Comparison of ENCODE assay signal across 1 cellular context in the genomic region with DNA sequence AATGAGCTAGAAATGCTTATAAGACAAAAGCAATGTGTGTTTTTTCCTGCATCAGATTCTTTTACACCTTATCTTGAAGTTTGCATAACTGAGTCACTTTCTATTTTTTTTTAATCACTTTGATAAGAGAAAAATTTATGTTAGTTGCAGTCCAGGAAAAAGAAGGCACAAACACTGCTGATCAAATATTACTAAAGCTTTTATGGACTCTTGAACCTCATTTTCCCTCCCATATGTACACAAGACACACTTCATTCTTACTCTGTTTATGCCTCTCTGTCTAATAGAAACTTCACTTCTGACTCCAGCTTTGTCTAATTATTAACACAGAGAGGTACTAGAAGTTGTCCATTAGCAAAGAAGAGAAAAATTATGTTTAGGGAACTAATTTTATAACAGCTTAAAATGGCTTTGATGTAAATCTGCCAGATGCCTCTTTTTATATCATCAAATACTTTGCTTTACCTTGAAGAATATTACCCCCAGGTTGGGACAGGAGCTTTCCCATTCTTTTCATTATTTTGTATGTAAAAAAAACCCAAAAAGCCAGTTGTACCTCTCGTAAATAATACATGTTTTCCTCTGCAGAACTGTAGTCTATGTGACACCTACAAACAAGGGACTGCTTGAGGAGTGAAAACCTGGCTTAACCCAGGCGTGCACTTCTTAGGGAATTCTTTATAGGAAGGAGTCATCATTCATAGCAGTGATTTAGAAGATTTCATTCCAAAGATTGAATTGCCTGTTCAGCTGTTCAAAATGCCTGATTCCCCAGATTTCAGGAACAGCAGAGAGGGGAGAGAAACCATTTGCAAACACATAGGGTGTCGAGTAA.
A peak's percentile ranks its signal among the peaks of the same experiment; 100 is the strongest.
TF ChIP-seq lines count a peak whose summit lies in the region.

No MANE protein-coding gene starts in this region.

TF ChIP-seq in HepG2, 621 proteins besides CTCF, POLR2A, EP300 and RAD21 (continued from another document and continues in another):
- TF ChIP-seq, protein P1, sequence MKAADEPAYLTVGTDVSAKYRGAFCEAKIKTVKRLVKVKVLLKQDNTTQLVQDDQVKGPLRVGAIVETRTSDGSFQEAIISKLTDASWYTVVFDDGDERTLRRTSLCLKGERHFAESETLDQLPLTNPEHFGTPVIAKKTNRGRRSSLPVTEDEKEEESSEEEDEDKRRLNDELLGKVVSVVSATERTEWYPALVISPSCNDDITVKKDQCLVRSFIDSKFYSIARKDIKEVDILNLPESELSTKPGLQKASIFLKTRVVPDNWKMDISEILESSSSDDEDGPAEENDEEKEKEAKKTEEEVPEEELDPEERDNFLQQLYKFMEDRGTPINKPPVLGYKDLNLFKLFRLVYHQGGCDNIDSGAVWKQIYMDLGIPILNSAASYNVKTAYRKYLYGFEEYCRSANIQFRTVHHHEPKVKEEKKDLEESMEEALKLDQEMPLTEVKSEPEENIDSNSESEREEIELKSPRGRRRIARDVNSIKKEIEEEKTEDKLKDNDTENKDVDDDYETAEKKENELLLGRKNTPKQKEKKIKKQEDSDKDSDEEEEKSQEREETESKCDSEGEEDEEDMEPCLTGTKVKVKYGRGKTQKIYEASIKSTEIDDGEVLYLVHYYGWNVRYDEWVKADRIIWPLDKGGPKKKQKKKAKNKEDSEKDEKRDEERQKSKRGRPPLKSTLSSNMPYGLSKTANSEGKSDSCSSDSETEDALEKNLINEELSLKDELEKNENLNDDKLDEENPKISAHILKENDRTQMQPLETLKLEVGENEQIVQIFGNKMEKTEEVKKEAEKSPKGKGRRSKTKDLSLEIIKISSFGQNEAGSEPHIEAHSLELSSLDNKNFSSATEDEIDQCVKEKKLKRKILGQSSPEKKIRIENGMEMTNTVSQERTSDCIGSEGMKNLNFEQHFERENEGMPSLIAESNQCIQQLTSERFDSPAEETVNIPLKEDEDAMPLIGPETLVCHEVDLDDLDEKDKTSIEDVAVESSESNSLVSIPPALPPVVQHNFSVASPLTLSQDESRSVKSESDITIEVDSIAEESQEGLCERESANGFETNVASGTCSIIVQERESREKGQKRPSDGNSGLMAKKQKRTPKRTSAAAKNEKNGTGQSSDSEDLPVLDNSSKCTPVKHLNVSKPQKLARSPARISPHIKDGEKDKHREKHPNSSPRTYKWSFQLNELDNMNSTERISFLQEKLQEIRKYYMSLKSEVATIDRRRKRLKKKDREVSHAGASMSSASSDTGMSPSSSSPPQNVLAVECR (CRISPR knock-in tag; IDR thresholded peaks at IDR 0.05; ENCODE audit: borderline replicate concordance) = no peak
- TF ChIP-seq MIXL1 (CRISPR knock-in tag; IDR thresholded peaks at IDR 0.05) (peak; percentile 88), ZBTB7A (CRISPR knock-in tag; IDR thresholded peaks at IDR 0.05) (no peak), NCOA5 (CRISPR knock-in tag; IDR thresholded peaks at IDR 0.05) (no peak), DPF2 (CRISPR knock-in tag; IDR thresholded peaks at IDR 0.05; ENCODE audit: borderline replicate concordance, low read depth) (peak; percentile 72), NR2F2 (IDR thresholded peaks at IDR 0.05; ENCODE audit: borderline replicate concordance, low read depth) (peak; percentile 41; the same call in 1 of the 2 replicates), NCOR1 (IDR thresholded peaks at IDR 0.05; ENCODE audit: borderline replicate concordance, low read length) (peak; percentile 93), HNF4A (CRISPR knock-in tag; IDR thresholded peaks at IDR 0.05) (peak; percentile 97), SOX5 (CRISPR knock-in tag; IDR thresholded peaks at IDR 0.05; ENCODE audit: borderline replicate concordance) (peak; percentile 89), ZNF343 (CRISPR knock-in tag; IDR thresholded peaks at IDR 0.05) (no peak), ZBTB7B (CRISPR knock-in tag; IDR thresholded peaks at IDR 0.05) (0 out of 2 replicates have a peak, but pooled peaks have one; percentile 9), SAP130 (CRISPR knock-in tag; IDR thresholded peaks at IDR 0.05; ENCODE audit: low read depth) (peak; percentile 61), ZC3H4 (CRISPR knock-in tag; IDR thresholded peaks at IDR 0.05; ENCODE audit: borderline replicate concordance) (no peak), ZNF816 (CRISPR knock-in tag; IDR thresholded peaks at IDR 0.05; ENCODE audit: borderline replicate concordance) (no peak), ZNF350 (CRISPR knock-in tag; IDR thresholded peaks at IDR 0.05; ENCODE audit: borderline replicate concordance, low read depth) (no peak), HNRNPUL1 (IDR thresholded peaks at IDR 0.05; ENCODE audit: low read depth, low read length) (peak; percentile 97), ASH2L (IDR thresholded peaks at IDR 0.05; ENCODE audit: insufficient read length, low read depth, low read length) (peak; percentile 55), FOXK1 (CRISPR knock-in tag; IDR thresholded peaks at IDR 0.05; ENCODE audit: borderline replicate concordance, low read depth) (peak; percentile 90), ATF1 (CRISPR knock-in tag; IDR thresholded peaks at IDR 0.05) (peak; percentile 44; the same call in 1 of the 2 replicates), FOXK2 (IDR thresholded peaks at IDR 0.05) (peak; percentile 73), TCF7 (IDR thresholded peaks at IDR 0.05; ENCODE audit: low read depth) (peak; percentile 66)
- TF ChIP-seq, protein P2, sequence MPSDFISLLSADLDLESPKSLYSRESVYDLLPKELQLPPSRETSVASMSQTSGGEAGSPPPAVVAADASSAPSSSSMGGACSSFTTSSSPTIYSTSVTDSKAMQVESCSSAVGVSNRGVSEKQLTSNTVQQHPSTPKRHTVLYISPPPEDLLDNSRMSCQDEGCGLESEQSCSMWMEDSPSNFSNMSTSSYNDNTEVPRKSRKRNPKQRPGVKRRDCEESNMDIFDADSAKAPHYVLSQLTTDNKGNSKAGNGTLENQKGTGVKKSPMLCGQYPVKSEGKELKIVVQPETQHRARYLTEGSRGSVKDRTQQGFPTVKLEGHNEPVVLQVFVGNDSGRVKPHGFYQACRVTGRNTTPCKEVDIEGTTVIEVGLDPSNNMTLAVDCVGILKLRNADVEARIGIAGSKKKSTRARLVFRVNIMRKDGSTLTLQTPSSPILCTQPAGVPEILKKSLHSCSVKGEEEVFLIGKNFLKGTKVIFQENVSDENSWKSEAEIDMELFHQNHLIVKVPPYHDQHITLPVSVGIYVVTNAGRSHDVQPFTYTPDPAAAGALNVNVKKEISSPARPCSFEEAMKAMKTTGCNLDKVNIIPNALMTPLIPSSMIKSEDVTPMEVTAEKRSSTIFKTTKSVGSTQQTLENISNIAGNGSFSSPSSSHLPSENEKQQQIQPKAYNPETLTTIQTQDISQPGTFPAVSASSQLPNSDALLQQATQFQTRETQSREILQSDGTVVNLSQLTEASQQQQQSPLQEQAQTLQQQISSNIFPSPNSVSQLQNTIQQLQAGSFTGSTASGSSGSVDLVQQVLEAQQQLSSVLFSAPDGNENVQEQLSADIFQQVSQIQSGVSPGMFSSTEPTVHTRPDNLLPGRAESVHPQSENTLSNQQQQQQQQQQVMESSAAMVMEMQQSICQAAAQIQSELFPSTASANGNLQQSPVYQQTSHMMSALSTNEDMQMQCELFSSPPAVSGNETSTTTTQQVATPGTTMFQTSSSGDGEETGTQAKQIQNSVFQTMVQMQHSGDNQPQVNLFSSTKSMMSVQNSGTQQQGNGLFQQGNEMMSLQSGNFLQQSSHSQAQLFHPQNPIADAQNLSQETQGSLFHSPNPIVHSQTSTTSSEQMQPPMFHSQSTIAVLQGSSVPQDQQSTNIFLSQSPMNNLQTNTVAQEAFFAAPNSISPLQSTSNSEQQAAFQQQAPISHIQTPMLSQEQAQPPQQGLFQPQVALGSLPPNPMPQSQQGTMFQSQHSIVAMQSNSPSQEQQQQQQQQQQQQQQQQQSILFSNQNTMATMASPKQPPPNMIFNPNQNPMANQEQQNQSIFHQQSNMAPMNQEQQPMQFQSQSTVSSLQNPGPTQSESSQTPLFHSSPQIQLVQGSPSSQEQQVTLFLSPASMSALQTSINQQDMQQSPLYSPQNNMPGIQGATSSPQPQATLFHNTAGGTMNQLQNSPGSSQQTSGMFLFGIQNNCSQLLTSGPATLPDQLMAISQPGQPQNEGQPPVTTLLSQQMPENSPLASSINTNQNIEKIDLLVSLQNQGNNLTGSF (CRISPR knock-in tag; IDR thresholded peaks at IDR 0.05) = no peak
- TF ChIP-seq, protein P3, sequence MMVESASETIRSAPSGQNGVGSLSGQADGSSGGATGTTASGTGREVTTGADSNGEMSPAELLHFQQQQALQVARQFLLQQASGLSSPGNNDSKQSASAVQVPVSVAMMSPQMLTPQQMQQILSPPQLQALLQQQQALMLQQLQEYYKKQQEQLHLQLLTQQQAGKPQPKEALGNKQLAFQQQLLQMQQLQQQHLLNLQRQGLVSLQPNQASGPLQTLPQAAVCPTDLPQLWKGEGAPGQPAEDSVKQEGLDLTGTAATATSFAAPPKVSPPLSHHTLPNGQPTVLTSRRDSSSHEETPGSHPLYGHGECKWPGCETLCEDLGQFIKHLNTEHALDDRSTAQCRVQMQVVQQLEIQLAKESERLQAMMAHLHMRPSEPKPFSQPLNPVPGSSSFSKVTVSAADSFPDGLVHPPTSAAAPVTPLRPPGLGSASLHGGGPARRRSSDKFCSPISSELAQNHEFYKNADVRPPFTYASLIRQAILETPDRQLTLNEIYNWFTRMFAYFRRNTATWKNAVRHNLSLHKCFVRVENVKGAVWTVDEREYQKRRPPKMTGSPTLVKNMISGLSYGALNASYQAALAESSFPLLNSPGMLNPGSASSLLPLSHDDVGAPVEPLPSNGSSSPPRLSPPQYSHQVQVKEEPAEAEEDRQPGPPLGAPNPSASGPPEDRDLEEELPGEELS (CRISPR knock-in tag; IDR thresholded peaks at IDR 0.05) = peak; percentile 94
- TF ChIP-seq, protein P4, sequence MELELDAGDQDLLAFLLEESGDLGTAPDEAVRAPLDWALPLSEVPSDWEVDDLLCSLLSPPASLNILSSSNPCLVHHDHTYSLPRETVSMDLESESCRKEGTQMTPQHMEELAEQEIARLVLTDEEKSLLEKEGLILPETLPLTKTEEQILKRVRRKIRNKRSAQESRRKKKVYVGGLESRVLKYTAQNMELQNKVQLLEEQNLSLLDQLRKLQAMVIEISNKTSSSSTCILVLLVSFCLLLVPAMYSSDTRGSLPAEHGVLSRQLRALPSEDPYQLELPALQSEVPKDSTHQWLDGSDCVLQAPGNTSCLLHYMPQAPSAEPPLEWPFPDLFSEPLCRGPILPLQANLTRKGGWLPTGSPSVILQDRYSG (CRISPR knock-in tag; IDR thresholded peaks at IDR 0.05) = no peak
- TF ChIP-seq, protein P5, sequence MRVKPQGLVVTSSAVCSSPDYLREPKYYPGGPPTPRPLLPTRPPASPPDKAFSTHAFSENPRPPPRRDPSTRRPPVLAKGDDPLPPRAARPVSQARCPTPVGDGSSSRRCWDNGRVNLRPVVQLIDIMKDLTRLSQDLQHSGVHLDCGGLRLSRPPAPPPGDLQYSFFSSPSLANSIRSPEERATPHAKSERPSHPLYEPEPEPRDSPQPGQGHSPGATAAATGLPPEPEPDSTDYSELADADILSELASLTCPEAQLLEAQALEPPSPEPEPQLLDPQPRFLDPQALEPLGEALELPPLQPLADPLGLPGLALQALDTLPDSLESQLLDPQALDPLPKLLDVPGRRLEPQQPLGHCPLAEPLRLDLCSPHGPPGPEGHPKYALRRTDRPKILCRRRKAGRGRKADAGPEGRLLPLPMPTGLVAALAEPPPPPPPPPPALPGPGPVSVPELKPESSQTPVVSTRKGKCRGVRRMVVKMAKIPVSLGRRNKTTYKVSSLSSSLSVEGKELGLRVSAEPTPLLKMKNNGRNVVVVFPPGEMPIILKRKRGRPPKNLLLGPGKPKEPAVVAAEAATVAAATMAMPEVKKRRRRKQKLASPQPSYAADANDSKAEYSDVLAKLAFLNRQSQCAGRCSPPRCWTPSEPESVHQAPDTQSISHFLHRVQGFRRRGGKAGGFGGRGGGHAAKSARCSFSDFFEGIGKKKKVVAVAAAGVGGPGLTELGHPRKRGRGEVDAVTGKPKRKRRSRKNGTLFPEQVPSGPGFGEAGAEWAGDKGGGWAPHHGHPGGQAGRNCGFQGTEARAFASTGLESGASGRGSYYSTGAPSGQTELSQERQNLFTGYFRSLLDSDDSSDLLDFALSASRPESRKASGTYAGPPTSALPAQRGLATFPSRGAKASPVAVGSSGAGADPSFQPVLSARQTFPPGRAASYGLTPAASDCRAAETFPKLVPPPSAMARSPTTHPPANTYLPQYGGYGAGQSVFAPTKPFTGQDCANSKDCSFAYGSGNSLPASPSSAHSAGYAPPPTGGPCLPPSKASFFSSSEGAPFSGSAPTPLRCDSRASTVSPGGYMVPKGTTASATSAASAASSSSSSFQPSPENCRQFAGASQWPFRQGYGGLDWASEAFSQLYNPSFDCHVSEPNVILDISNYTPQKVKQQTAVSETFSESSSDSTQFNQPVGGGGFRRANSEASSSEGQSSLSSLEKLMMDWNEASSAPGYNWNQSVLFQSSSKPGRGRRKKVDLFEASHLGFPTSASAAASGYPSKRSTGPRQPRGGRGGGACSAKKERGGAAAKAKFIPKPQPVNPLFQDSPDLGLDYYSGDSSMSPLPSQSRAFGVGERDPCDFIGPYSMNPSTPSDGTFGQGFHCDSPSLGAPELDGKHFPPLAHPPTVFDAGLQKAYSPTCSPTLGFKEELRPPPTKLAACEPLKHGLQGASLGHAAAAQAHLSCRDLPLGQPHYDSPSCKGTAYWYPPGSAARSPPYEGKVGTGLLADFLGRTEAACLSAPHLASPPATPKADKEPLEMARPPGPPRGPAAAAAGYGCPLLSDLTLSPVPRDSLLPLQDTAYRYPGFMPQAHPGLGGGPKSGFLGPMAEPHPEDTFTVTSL (CRISPR knock-in tag; IDR thresholded peaks at IDR 0.05; ENCODE audit: borderline replicate concordance) = peak; percentile 79; the same call in 1 of the 2 replicates
- TF ChIP-seq, protein P6, sequence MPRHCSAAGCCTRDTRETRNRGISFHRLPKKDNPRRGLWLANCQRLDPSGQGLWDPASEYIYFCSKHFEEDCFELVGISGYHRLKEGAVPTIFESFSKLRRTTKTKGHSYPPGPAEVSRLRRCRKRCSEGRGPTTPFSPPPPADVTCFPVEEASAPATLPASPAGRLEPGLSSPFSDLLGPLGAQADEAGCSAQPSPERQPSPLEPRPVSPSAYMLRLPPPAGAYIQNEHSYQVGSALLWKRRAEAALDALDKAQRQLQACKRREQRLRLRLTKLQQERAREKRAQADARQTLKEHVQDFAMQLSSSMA (CRISPR knock-in tag; IDR thresholded peaks at IDR 0.05) = no peak
- TF ChIP-seq, protein P7, sequence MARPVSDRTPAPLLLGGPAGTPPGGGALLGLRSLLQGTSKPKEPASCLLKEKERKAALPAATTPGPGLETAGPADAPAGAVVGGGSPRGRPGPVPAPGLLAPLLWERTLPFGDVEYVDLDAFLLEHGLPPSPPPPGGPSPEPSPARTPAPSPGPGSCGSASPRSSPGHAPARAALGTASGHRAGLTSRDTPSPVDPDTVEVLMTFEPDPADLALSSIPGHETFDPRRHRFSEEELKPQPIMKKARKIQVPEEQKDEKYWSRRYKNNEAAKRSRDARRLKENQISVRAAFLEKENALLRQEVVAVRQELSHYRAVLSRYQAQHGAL (CRISPR knock-in tag; IDR thresholded peaks at IDR 0.05; ENCODE audit: not compliant biosample characterization) = no peak
- TF ChIP-seq, protein P8, sequence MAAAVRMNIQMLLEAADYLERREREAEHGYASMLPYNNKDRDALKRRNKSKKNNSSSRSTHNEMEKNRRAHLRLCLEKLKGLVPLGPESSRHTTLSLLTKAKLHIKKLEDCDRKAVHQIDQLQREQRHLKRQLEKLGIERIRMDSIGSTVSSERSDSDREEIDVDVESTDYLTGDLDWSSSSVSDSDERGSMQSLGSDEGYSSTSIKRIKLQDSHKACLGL (CRISPR knock-in tag; IDR thresholded peaks at IDR 0.05) = no peak
